In the genomic region with DNA sequence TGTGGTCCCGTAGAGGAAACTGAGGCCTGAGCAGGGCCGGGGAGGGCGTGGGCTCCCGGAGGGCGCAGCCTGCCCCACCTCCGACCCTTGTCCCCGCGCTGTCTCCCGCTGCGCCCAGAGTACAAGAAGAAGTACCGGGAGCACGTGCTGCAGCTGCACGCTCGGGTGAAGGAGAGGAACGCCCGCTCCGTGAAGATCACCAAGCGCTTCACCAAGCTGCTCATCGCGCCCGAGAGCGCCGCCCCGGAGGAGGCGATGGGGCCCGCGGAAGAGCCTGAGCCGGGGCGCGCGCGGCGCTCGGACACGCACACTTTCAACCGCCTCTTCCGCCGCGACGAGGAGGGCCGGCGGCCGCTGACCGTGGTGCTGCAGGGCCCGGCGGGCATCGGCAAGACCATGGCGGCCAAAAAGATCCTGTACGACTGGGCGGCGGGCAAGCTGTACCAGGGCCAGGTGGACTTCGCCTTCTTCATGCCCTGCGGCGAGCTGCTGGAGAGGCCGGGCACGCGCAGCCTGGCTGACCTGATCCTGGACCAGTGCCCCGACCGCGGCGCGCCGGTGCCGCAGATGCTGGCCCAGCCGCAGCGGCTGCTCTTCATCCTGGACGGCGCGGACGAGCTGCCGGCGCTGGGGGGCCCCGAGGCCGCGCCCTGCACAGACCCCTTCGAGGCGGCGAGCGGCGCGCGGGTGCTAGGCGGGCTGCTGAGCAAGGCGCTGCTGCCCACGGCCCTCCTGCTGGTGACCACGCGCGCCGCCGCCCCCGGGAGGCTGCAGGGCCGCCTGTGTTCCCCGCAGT, we compare ENCODE assay signal across 1 cellular context.
TF ChIP-seq lines count a peak whose summit lies in the region.

No MANE protein-coding gene starts in this region.

TF ChIP-seq in HepG2, 621 proteins besides CTCF, POLR2A, EP300 and RAD21 (continued from another document):
- TF ChIP-seq, protein P1, sequence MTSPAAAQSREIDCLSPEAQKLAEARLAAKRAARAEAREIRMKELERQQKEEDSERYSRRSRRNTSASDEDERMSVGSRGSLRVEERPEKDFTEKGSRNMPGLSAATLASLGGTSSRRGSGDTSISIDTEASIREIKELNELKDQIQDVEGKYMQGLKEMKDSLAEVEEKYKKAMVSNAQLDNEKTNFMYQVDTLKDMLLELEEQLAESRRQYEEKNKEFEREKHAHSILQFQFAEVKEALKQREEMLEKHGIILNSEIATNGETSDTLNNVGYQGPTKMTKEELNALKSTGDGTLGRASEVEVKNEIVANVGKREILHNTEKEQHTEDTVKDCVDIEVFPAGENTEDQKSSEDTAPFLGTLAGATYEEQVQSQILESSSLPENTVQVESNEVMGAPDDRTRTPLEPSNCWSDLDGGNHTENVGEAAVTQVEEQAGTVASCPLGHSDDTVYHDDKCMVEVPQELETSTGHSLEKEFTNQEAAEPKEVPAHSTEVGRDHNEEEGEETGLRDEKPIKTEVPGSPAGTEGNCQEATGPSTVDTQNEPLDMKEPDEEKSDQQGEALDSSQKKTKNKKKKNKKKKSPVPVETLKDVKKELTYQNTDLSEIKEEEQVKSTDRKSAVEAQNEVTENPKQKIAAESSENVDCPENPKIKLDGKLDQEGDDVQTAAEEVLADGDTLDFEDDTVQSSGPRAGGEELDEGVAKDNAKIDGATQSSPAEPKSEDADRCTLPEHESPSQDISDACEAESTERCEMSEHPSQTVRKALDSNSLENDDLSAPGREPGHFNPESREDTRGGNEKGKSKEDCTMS (CRISPR knock-in tag; conservative IDR thresholded peaks at IDR 0.05), result no peak
- TF ChIP-seq, protein P2, sequence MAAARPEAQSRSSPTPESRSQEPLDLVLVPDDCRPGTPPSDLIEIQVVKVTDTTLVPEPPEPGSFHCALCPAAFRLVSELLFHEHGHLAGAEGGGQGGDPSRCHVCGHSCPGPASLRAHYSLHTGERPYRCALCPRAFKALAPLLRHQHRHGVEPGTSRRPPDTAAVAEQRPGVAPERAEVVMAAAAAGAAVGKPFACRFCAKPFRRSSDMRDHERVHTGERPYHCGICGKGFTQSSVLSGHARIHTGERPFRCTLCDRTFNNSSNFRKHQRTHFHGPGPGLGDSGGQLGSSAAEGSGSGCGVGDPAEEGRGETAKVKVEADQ (CRISPR knock-in tag; IDR thresholded peaks at IDR 0.05; ENCODE audit: borderline replicate concordance), result no peak
- TF ChIP-seq HIC2 (CRISPR knock-in tag; IDR thresholded peaks at IDR 0.05; ENCODE audit: low read depth) (peak; percentile 67; the same call in 1 of the 2 replicates), PHF20 (CRISPR knock-in tag; IDR thresholded peaks at IDR 0.05) (no peak), ZNF766 (CRISPR knock-in tag; IDR thresholded peaks at IDR 0.05; ENCODE audit: borderline replicate concordance) (no peak), HDAC1 (CRISPR knock-in tag; IDR thresholded peaks at IDR 0.05) (0 out of 2 replicates have a peak, but pooled peaks have one; percentile 26), FOXJ3 (CRISPR knock-in tag; IDR thresholded peaks at IDR 0.05; ENCODE audit: borderline replicate concordance) (no peak), MAF1 (CRISPR knock-in tag; IDR thresholded peaks at IDR 0.05; ENCODE audit: borderline replicate concordance) (no peak), ZKSCAN5 (CRISPR knock-in tag; IDR thresholded peaks at IDR 0.05) (no peak), ZIK1 (CRISPR knock-in tag; IDR thresholded peaks at IDR 0.05; ENCODE audit: borderline replicate concordance, low read depth) (no peak), ZMYM4 (CRISPR knock-in tag; IDR thresholded peaks at IDR 0.05) (no peak), TARDBP (CRISPR knock-in tag; IDR thresholded peaks at IDR 0.05) (no peak), HMG20A (CRISPR knock-in tag; IDR thresholded peaks at IDR 0.05; ENCODE audit: borderline replicate concordance) (no peak), ZFY (CRISPR knock-in tag; IDR thresholded peaks at IDR 0.05) (0 out of 2 replicates have a peak, but pooled peaks have one; percentile 12), ZNF75D (CRISPR knock-in tag; IDR thresholded peaks at IDR 0.05; ENCODE audit: borderline replicate concordance) (no peak), ZSCAN20 (CRISPR knock-in tag; IDR thresholded peaks at IDR 0.05; ENCODE audit: borderline replicate concordance) (no peak)
- TF ChIP-seq, protein P3, sequence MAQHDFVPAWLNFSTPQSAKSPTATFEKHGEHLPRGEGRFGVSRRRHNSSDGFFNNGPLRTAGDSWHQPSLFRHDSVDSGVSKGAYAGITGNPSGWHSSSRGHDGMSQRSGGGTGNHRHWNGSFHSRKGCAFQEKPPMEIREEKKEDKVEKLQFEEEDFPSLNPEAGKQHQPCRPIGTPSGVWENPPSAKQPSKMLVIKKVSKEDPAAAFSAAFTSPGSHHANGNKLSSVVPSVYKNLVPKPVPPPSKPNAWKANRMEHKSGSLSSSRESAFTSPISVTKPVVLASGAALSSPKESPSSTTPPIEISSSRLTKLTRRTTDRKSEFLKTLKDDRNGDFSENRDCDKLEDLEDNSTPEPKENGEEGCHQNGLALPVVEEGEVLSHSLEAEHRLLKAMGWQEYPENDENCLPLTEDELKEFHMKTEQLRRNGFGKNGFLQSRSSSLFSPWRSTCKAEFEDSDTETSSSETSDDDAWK (CRISPR knock-in tag; IDR thresholded peaks at IDR 0.05), result no peak
- TF ChIP-seq, protein P4, sequence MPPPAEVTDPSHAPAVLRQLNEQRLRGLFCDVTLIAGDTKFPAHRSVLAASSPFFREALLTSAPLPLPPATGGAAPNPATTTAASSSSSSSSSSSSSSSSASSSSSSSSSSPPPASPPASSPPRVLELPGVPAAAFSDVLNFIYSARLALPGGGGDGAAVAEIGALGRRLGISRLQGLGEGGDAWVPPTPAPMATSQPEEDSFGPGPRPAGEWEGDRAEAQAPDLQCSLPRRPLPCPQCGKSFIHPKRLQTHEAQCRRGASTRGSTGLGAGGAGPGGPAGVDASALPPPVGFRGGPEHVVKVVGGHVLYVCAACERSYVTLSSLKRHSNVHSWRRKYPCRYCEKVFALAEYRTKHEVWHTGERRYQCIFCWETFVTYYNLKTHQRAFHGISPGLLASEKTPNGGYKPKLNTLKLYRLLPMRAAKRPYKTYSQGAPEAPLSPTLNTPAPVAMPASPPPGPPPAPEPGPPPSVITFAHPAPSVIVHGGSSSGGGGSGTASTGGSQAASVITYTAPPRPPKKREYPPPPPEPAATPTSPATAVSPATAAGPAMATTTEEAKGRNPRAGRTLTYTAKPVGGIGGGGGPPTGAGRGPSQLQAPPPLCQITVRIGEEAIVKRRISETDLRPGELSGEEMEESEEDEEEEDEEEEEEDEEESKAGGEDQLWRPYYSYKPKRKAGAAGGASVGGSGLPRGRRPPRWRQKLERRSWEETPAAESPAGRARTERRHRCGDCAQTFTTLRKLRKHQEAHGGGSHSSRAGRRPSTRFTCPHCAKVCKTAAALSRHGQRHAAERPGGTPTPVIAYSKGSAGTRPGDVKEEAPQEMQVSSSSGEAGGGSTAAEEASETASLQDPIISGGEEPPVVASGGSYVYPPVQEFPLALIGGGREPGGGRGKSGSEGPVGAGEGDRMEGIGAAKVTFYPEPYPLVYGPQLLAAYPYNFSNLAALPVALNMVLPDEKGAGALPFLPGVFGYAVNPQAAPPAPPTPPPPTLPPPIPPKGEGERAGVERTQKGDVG (CRISPR knock-in tag; IDR thresholded peaks at IDR 0.05; ENCODE audit: borderline replicate concordance), result no peak
